In the genomic region with DNA sequence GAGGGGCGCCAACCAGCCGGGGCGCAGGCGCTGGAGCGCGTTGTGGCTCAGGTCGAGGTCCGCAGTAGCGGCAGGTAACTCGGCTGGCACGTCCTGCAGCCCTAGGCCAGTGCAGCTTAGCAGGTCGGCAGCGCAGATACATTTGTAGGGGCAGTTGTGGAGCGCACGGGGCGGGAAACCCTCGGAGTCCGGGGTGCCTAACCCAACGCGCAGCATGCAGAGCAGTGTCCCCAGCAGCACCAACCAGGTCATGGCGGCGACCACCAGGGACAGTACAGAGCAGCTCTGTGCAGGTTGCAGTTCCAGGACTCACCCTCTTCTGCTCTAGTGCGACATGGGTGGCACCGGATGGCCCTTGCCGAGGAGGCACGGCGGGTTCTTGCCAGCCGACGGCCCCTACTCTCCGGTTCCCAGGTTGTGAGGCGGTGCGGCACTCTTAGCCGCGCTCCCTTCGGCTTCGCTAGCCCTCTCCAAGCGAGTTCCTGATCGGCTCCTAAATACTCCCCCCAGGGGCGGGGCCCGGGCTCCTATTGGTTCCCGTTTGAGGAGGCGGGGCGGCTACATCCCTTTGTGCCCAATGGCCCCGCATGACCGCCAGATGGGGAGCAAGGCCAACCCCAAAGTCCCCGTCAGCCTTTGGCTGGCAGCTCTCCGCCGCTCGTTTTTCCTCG, we compare ENCODE assay signal across 8 cellular contexts. TPM values are rescaled to one million over a fixed set of nuclear protein-coding genes. Genes with fewer than 3 reads are reported as not detected.
DNase-seq lines count a peak whose midpoint lies in the region; ATAC-seq and TF ChIP-seq lines count a peak whose summit lies in the region.

A gene with protein sequence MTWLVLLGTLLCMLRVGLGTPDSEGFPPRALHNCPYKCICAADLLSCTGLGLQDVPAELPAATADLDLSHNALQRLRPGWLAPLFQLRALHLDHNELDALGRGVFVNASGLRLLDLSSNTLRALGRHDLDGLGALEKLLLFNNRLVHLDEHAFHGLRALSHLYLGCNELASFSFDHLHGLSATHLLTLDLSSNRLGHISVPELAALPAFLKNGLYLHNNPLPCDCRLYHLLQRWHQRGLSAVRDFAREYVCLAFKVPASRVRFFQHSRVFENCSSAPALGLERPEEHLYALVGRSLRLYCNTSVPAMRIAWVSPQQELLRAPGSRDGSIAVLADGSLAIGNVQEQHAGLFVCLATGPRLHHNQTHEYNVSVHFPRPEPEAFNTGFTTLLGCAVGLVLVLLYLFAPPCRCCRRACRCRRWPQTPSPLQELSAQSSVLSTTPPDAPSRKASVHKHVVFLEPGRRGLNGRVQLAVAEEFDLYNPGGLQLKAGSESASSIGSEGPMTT (minus strand): TSS at position 471 of the 671 bp plus-strand sequence. CDS start 219 bp downstream, at position 252.

- H3K36me3 Mint-ChIP-seq in CD14-positive monocyte = peaks cover 29 to 40% of the 10 kb centered on the region in 2 donors

- H3K27ac ChIP-seq in HL-60 (replicated peaks) (no peak within 1 kb of the TSS), OCI-LY1 (ENCODE audit: low read depth, low read length, poor library complexity, severe bottlenecking) (no peak within 1 kb of the TSS), esophagus squamous epithelium (peak within 1 kb of the TSS; percentile 61 to 83 (median 72)), muscle layer of colon (ENCODE audit: low read depth, low read length) (no peak within 1 kb of the TSS)

- peaks cover 0 to 5% (median 0%) of the 10 kb centered on the region in 7 donors for H3K9me3 Mint-ChIP-seq in CD14-positive monocyte

- peak; percentile 93 for DNase-seq in CD14-positive monocyte (ENCODE audit: low spot score)
- peak; percentile 70 to 92 for DNase-seq in HL-60 (ENCODE audit: low read depth in 1 of 2, low spot score in 1 of 2)
- peak; percentile 95 for DNase-seq in activated T-cell treated with anti-CD3 and anti-CD28 coated beads, Interleukin-2, amount 50 U/mL, for 48 hours
- peak; percentile 76 for DNase-seq in esophagus squamous epithelium (lab: John Stamatoyannopoulos, UW)
- peak; percentile 97 for DNase-seq in stimulated activated CD8-positive, alpha-beta memory T cell treated with anti-CD3 and anti-CD28 coated beads, Interleukin-4, amount 100 ng/mL, for 48 hours

- 0 to 6% methylated on average over 7 to 8 of the region's 50 CpGs for WGBS in esophagus squamous epithelium, 2 donors

- peak; percentile 33 for ATAC-seq in GM19397 (IDR thresholded peaks at IDR 0.05; ENCODE audit: unreplicated experiment)

- no peak within 1 kb of the TSS for H2AFZ ChIP-seq in OCI-LY1 (ENCODE audit: low read length)

- H3F3A ChIP-seq in OCI-LY1 (ENCODE audit: insufficient read depth, low read length) = no peaks in the 10 kb centered on the region

- H3K27ac Mint-ChIP-seq in CD14-positive monocyte = peak within 1 kb of the TSS; percentile 32 to 86 (median 72)

- H3K4me3 ChIP-seq in HL-60 (replicated peaks; ENCODE audit: insufficient read depth, low read length) (no peak within 1 kb of the TSS; the same call in 1 of the 2 replicates), OCI-LY1 (ENCODE audit: low read depth, low read length, poor library complexity, severe bottlenecking) (peak within 1 kb of the TSS; percentile 56), esophagus squamous epithelium (peak within 1 kb of the TSS; percentile 30 to 75 (median 53)), muscle layer of colon (ENCODE audit: low read depth in 1 of 2, low read length in 2 of 2) (peak within 1 kb of the TSS; percentile 55 to 60)

- peak within 1 kb of the TSS; percentile 85 to 93 for H3K4me3 Mint-ChIP-seq in CD14-positive monocyte

- no peaks in the 10 kb centered on the region for H3K9me3 ChIP-seq in OCI-LY1 (ENCODE audit: low read length)
- no peaks in the 10 kb centered on the region for H3K9me3 ChIP-seq in esophagus squamous epithelium
- H3K9me3 ChIP-seq in muscle layer of colon (ENCODE audit: low read length) = no peaks in the 10 kb centered on the region

- TF ChIP-seq CTCF in CD14-positive monocyte (IDR thresholded peaks at IDR 0.05) (peak; percentile 79), HL-60 (IDR thresholded peaks at IDR 0.05; ENCODE audit: insufficient read depth, low read length) (peak; percentile 1), OCI-LY1 (IDR thresholded peaks at IDR 0.05; ENCODE audit: low read length) (peak; percentile 25; the same call in 1 of the 2 replicates), esophagus squamous epithelium (IDR thresholded peaks at IDR 0.05) (peak; percentile 28 to 64 (median 50))

- H3K36me3 ChIP-seq in OCI-LY1 (ENCODE audit: insufficient read depth, low read length) (peaks cover 46% of the 10 kb centered on the region), esophagus squamous epithelium (peaks cover 0 to 55% (median 9%) of the 10 kb centered on the region in 3 donors), muscle layer of colon (ENCODE audit: insufficient read depth, low read length) (peaks cover 28% of the 10 kb centered on the region)

- H3K4me1 ChIP-seq in OCI-LY1 (ENCODE audit: insufficient read depth, low read length, severe bottlenecking) (peaks cover 14% of the 10 kb centered on the region), esophagus squamous epithelium (peaks cover 28 to 64% (median 29%) of the 10 kb centered on the region in 3 donors), muscle layer of colon (ENCODE audit: insufficient read depth, low read length) (peaks cover 23% of the 10 kb centered on the region)

- H3K4me2 ChIP-seq in OCI-LY1 (ENCODE audit: low read length) = peak within 1 kb of the TSS; percentile 60

- H3K27me3 ChIP-seq in HL-60 (ENCODE audit: insufficient read depth, poor library complexity, severe bottlenecking) (no peaks in the 10 kb centered on the region), OCI-LY1 (ENCODE audit: insufficient read depth, low read length) (no peaks in the 10 kb centered on the region), esophagus squamous epithelium (no peaks in the 10 kb centered on the region), muscle layer of colon (ENCODE audit: control insufficient read depth in 1 of 2, insufficient read depth in 2 of 2, low read length in 2 of 2) (no peaks in the 10 kb centered on the region)

- no peaks in the 10 kb centered on the region for H3K79me2 ChIP-seq in OCI-LY1 (ENCODE audit: insufficient read depth, low read length)

- no peaks in the 10 kb centered on the region for H3K9me2 ChIP-seq in OCI-LY1 (ENCODE audit: low read depth, low read length)

- H4K20me1 ChIP-seq in OCI-LY1 (ENCODE audit: insufficient read depth, low read length) = no peaks in the 10 kb centered on the region

- peaks cover 7 to 9% (median 7%) of the 10 kb centered on the region in 3 donors for H3K27me3 Mint-ChIP-seq in CD14-positive monocyte (ENCODE audit: low read depth in 3 of 3)

- intact Hi-C loops in CD14-positive monocyte (cut with micrococcal nuclease) (loop anchor here in 1 of 2 donors (10.0 kb wide), 1 partner anchor 225 kb away; a partner anchor contains a TSS), esophagus squamous epithelium (cut with DNase I) (no loop called here)

- peak in 3 of 4 donors; percentile 78 to 83 (median 79) for TF ChIP-seq POLR2A in esophagus squamous epithelium (IDR thresholded peaks at IDR 0.05)

- H3K4me1 Mint-ChIP-seq in CD14-positive monocyte = peaks cover 30% of the 10 kb centered on the region

- H3K9ac ChIP-seq in OCI-LY1 (ENCODE audit: low read length) (peak within 1 kb of the TSS; percentile 30; the same call in 1 of the 2 replicates), muscle layer of colon (ENCODE audit: low read length) (no peak within 1 kb of the TSS)

RNA-seq across cellular contexts. Expression of the gene that starts here (rescaled TPM):
- not detected for polyA plus RNA-seq in CD14-positive monocyte
- total RNA-seq in esophagus squamous epithelium = 1 to 10 TPM in 2 of 4 donors, not detected in 2; 1.3 to 2.2 TPM

Comparison
In these comparisons a context has a peak if more than half of its experiments do, and no peak if none do; other contexts are left out.
1. Peak in DNase-seq in CD14-positive monocyte; RNA of the gene not detected or under 1 TPM.
2. CTCF ChIP-seq: peak in every context shown above with its lines; median percentile 79 in CD14-positive monocyte; 50 in esophagus squamous epithelium; 25 in OCI-LY1; 1 in HL-60.
3. H3K27ac ChIP-seq: peak in esophagus squamous epithelium (4 of 4); none in HL-60 (single experiment), OCI-LY1 (single experiment) and muscle layer of colon (single experiment).
4. Peak in every context shown above with its lines, with median percentiles within 50 percentile points of each other: DNase-seq.